In genomic region chr13:43830481-43830873, GRCh38 we compare ENCODE assay signal across 14 cellular contexts. TPM values are rescaled to one million over a fixed set of nuclear protein-coding genes. Genes with fewer than 3 reads are reported as not detected.
DNase-seq lines count a peak whose midpoint lies in the region; ATAC-seq and TF ChIP-seq lines count a peak whose summit lies in the region.
"Had no signal": no experiment of that assay in that cellular context is flagged by ENCODE, and none has a peak within 500 bp of the region (broad histone marks: within the 10 kb centered on the region; RNA-seq: fewer than 3 reads in every experiment).

No MANE protein-coding gene starts in this region.

- no peaks in the 10 kb centered on the region for H3K4me1 ChIP-seq in SJCRH30
- H3K4me1 ChIP-seq: transverse colon had no signal

- TF ChIP-seq CTCF in BJ (IDR thresholded peaks at IDR 0.05; ENCODE audit: insufficient read depth, low read depth, low read length) = no peak
- TF ChIP-seq CTCF in omental fat pad (IDR thresholded peaks at IDR 0.05) = no peak

- CTCF ChIA-PET in BJ (lab: Yijun Ruan, JAX) = no interaction called here

- no peak overlapping the region for H3K27ac ChIP-seq in SJCRH30
- H3K27ac ChIP-seq: transverse colon had no signal

- POLR2A ChIA-PET in BJ (lab: Charles Lee) = no interaction called here

- H3K9me3 ChIP-seq in SJCRH30 (replicated peaks) = no peaks in the 10 kb centered on the region; the same call in 1 of the 2 replicates
- H3K9me3 ChIP-seq: transverse colon had no signal

- H3K4me3 ChIP-seq in BJ (ENCODE audit: low read depth, low read length) = no peak overlapping the region
- H3K4me3 ChIP-seq in SJCRH30 = no peak overlapping the region
- H3K4me3 ChIP-seq: transverse colon had no signal

- ATAC-seq in omental fat pad (ENCODE audit: low FRiP score) (peak; percentile 97), GM21786 (IDR thresholded peaks at IDR 0.05; ENCODE audit: unreplicated experiment) (no peak)

- H3K9me3 Mint-ChIP-seq in dendritic cell treated with granulocyte-macrophage colony-stimulating factor and Interleukin-4, amounts not matched to agents 40 ng/mL and 50 ng/mL, for 4 days = no peaks in the 10 kb centered on the region
- H3K9me3 Mint-ChIP-seq: activated CD4-positive, alpha-beta memory T cell treated with anti-CD3 and anti-CD28 coated beads for 36 hours; CD4-positive, alpha-beta T cell had no signal

- no peaks in the 10 kb centered on the region for H3K27me3 Mint-ChIP-seq in dendritic cell treated with granulocyte-macrophage colony-stimulating factor and Interleukin-4, amounts not matched to agents 40 ng/mL and 50 ng/mL, for 4 days

- no peaks in the 10 kb centered on the region for H3K36me3 Mint-ChIP-seq in dendritic cell treated with granulocyte-macrophage colony-stimulating factor and Interleukin-4, amounts not matched to agents 40 ng/mL and 50 ng/mL, for 4 days (ENCODE audit: low read depth)
- H3K36me3 Mint-ChIP-seq: activated CD4-positive, alpha-beta memory T cell treated with anti-CD3 and anti-CD28 coated beads for 36 hours had no signal

- H3K27me3 ChIP-seq in BJ (ENCODE audit: control insufficient read depth, insufficient read depth, low read length) (no peaks in the 10 kb centered on the region), SJCRH30 (no peaks in the 10 kb centered on the region; the same call in 1 of the 2 replicates)
- H3K27me3 ChIP-seq: transverse colon had no signal

- DNase-seq in BJ (ENCODE audit: low read depth) (peak; percentile 53), NOMO-1 treated with DMSO at 0.1 percent for 48 hours (lab: John Stamatoyannopoulos, UW; ENCODE audit: unreplicated experiment) (peak; percentile 95), omental fat pad (ENCODE audit: low spot score) (no peak), iPS-NIHi11 (ENCODE audit: low spot score) (no peak), NCI-H2227 treated with DMSO at 0.1 percent for 48 hours (lab: John Stamatoyannopoulos, UW) (no peak), SJCRH30 (no peak)
- DNase-seq: activated CD4-positive, alpha-beta memory T cell treated with anti-CD3 and anti-CD28 coated beads for 36 hours; activated naive CD4-positive, alpha-beta T cell treated with Interleukin-2 at 50 U/mL for 16 hours; CD4-positive, alpha-beta T cell; NCI-H774; retina; transverse colon had no signal

- peak overlapping the region; percentile 29 for H3K27ac Mint-ChIP-seq in dendritic cell treated with granulocyte-macrophage colony-stimulating factor and Interleukin-4, amounts not matched to agents 40 ng/mL and 50 ng/mL, for 4 days
- H3K27ac Mint-ChIP-seq: activated CD4-positive, alpha-beta memory T cell treated with anti-CD3 and anti-CD28 coated beads for 36 hours; CD4-positive, alpha-beta T cell had no signal

- H3K36me3 ChIP-seq in BJ (ENCODE audit: control insufficient read depth, insufficient read depth, low read length) (no peaks in the 10 kb centered on the region), SJCRH30 (no peaks in the 10 kb centered on the region)
- H3K36me3 ChIP-seq: transverse colon had no signal

- H3K4me3 Mint-ChIP-seq in dendritic cell treated with granulocyte-macrophage colony-stimulating factor and Interleukin-4, amounts not matched to agents 40 ng/mL and 50 ng/mL, for 4 days = no peak overlapping the region
- H3K4me3 Mint-ChIP-seq: activated CD4-positive, alpha-beta memory T cell treated with anti-CD3 and anti-CD28 coated beads for 36 hours; CD4-positive, alpha-beta T cell had no signal

- peaks cover 14% of the 10 kb centered on the region for H3K4me1 Mint-ChIP-seq in dendritic cell treated with granulocyte-macrophage colony-stimulating factor and Interleukin-4, amounts not matched to agents 40 ng/mL and 50 ng/mL, for 4 days (ENCODE audit: low read depth)

- intact Hi-C loops in dendritic cell treated with granulocyte-macrophage colony-stimulating factor and Interleukin-4, amounts not matched to agents 40 ng/mL and 50 ng/mL, for 4 days (cut with micrococcal nuclease) = no loop called here

RNA-seq across cellular contexts. Expression of gene ENOX1, which starts 43.7 kb away (rescaled TPM):
- 2.1 TPM in 2 replicates for polyA plus RNA-seq in BJ (2011; rRNA removed)
- 2.0 and 3.3 TPM in 2 replicates for polyA minus RNA-seq in BJ (2011; rRNA and poly(A)+ RNA removed)
- 1 to 10 TPM; 2.2 to 8.9 (median 6.2) TPM for total RNA-seq in omental fat pad
- 9.3 and 11.9 TPM in 2 replicates for total RNA-seq in SJCRH30 (2014; rRNA removed; shearing (Covaris generic))
- total RNA-seq: CD4-positive, alpha-beta T cell had no signal

RNA-seq across cellular contexts. Expression of gene CCDC122, which starts 49.1 kb away (rescaled TPM):
- 0.67 and 1.5 TPM in 2 replicates for polyA plus RNA-seq in BJ (2011; rRNA removed)
- polyA minus RNA-seq in BJ (2011; rRNA and poly(A)+ RNA removed) = 1.6 and 5.5 TPM in 2 replicates
- total RNA-seq in omental fat pad = 1 to 10 TPM; 1.3 to 2.7 (median 1.8) TPM
- total RNA-seq in SJCRH30 (2014; rRNA removed; shearing (Covaris generic)) = 2.5 and 2.6 TPM in 2 replicates

RNA-seq across cellular contexts. Expression of gene LACC1, which starts 49.2 kb away (rescaled TPM):
- polyA plus RNA-seq in BJ (2011; rRNA removed) = 3.6 and 6.9 TPM in 2 replicates
- 1.5 and 2.6 TPM in 2 replicates for polyA minus RNA-seq in BJ (2011; rRNA and poly(A)+ RNA removed)
- 10 to 100 TPM in 3 of 4 donors, 1 to 10 TPM in 1; 8.7 to 14.8 (median 10.8) TPM for total RNA-seq in omental fat pad
- 0.63 and 0.73 TPM in 2 replicates for total RNA-seq in SJCRH30 (2014; rRNA removed; shearing (Covaris generic))

Comparison
In these comparisons a context has a peak if more than half of its experiments do, and no peak if none do; other contexts are left out.
1. DNase-seq: peak in BJ (single experiment) and NOMO-1 treated with DMSO at 0.1 percent for 48 hours (single experiment); none in omental fat pad (single experiment), iPS-NIHi11 (single experiment), NCI-H2227 treated with DMSO at 0.1 percent for 48 hours (single experiment) and SJCRH30 (0 of 2).